12 cellular contexts compared by ENCODE assay signal in genomic region chr13:99191900-99192399, GRCh38. TPM values are rescaled to one million over a fixed set of nuclear protein-coding genes. Genes with fewer than 3 reads are reported as not detected.
DNase-seq lines count a peak whose midpoint lies in the region; ATAC-seq and TF ChIP-seq lines count a peak whose summit lies in the region.
"Had no signal": no experiment of that assay in that cellular context is flagged by ENCODE, and none has a peak within 500 bp of the region (broad histone marks: within the 10 kb centered on the region; RNA-seq: fewer than 3 reads in every experiment).

No MANE protein-coding gene starts in this region.

- DNase-seq in breast epithelium (ENCODE audit: low spot score in 2 of 2) (peak in 1 of 2 donors; percentile 60), mammary epithelial cell (no peak), iris pigment epithelial cell (ENCODE audit: low read depth) (peak; percentile 69), islet precursor cell (no peak)
- DNase-seq: BE2C, foreskin keratinocyte, Peyer's patch had no signal

- H4K20me1 ChIP-seq in mammary epithelial cell (ENCODE audit: insufficient read depth, low read length) = no peaks in the 10 kb centered on the region

- no TSS peak for BruUV-seq in mammary epithelial cell (replicated peaks; lab: Mats Ljungman, UMichigan)

- no peak overlapping the region for H3K4me2 ChIP-seq in mammary epithelial cell (ENCODE audit: insufficient read depth, low read depth, low read length)

- H3K4me3 ChIP-seq in breast epithelium = no peak overlapping the region
- no peak overlapping the region for H3K4me3 ChIP-seq in mammary epithelial cell (replicated peaks in 1 of 3; ENCODE audit: insufficient read depth in 1 of 3, low read depth in 2 of 3, low read length in 3 of 3)
- H3K4me3 ChIP-seq: Peyer's patch, skin epidermis had no signal

- ATAC-seq in SK-N-SH treated with all-trans-retinoic acid at 6 μM for 48 hours = 0 out of 3 replicates have a peak, but pooled peaks have one; percentile 30
- no peak for ATAC-seq in HG02852 (IDR thresholded peaks at IDR 0.05; ENCODE audit: unreplicated experiment)
- no peak for ATAC-seq in GM21447 (IDR thresholded peaks at IDR 0.05; ENCODE audit: unreplicated experiment)
- no peak for ATAC-seq in HG02763 (IDR thresholded peaks at IDR 0.05; ENCODE audit: unreplicated experiment)
- ATAC-seq: foreskin keratinocyte had no signal

- no peaks in the 10 kb centered on the region for H3K79me2 ChIP-seq in mammary epithelial cell (ENCODE audit: insufficient read depth, low read length)

- no peak for TF ChIP-seq POLR2A in breast epithelium (IDR thresholded peaks at IDR 0.05)

- H3K36me3 ChIP-seq in breast epithelium (no peaks in the 10 kb centered on the region), mammary epithelial cell (ENCODE audit: insufficient read depth, low read length) (no peaks in the 10 kb centered on the region)
- H3K36me3 ChIP-seq: BE2C, Peyer's patch had no signal

- 89% methylated on average over 3 of the region's 7 CpGs for WGBS in mammary epithelial cell (ENCODE audit: low coverage, missing lambda C conversion rate)

- CTCF ChIA-PET in mammary epithelial cell (lab: Charles Lee; ENCODE audit: low non-redundant PET) = no interaction called here

- no peak for TF ChIP-seq CTCF in breast epithelium (IDR thresholded peaks at IDR 0.05)
- no peak for TF ChIP-seq CTCF in mammary epithelial cell (conservative IDR thresholded peaks at IDR 0.05 in 1 of 2, IDR thresholded peaks at IDR 0.05 in 1 of 2; ENCODE audit: extremely low read depth in 1 of 2, insufficient read depth in 1 of 2, low read depth in 1 of 2, low read length in 2 of 2)

- H3K27me3 ChIP-seq in breast epithelium (no peaks in the 10 kb centered on the region), mammary epithelial cell (ENCODE audit: insufficient read depth, low read length) (no peaks in the 10 kb centered on the region)
- H3K27me3 ChIP-seq: BE2C, foreskin keratinocyte, Peyer's patch had no signal

- intact Hi-C loops in breast epithelium (cut with DNase I; ENCODE audit: low total_unique reads) = no loop called here
- intact Hi-C loops in mammary epithelial cell (cut with micrococcal nuclease) = no loop called here

- no peak overlapping the region for H3K9ac ChIP-seq in mammary epithelial cell (ENCODE audit: insufficient read depth, low read length)

- in situ Hi-C loops in mammary epithelial cell (cut with MboI; ENCODE audit: low sequenced_read_pairs in 2 of 2) = no loop called here

- H3K27ac ChIP-seq in breast epithelium (peak overlapping the region; percentile 19 to 26), mammary epithelial cell (ENCODE audit: insufficient read depth, low read depth, low read length) (no peak overlapping the region)
- H3K27ac ChIP-seq: foreskin keratinocyte had no signal

- H2AFZ ChIP-seq in mammary epithelial cell (ENCODE audit: low read depth, low read length) = no peak overlapping the region

- H3K4me1 ChIP-seq in breast epithelium (no peaks in the 10 kb centered on the region), mammary epithelial cell (ENCODE audit: insufficient read depth, low read length) (peaks cover 7% of the 10 kb centered on the region)
- H3K4me1 ChIP-seq: BE2C, foreskin keratinocyte had no signal

- dilution Hi-C loops in mammary epithelial cell (cut with HindIII; ENCODE audit: low sequenced_read_pairs) = no loop called here

- H3K9me3 ChIP-seq in breast epithelium (no peaks in the 10 kb centered on the region), mammary epithelial cell (replicated peaks; ENCODE audit: insufficient read depth, low read length) (no peaks in the 10 kb centered on the region)
- H3K9me3 ChIP-seq: BE2C, Peyer's patch had no signal

TF ChIP-seq in SK-N-SH treated with all-trans-retinoic acid at 6 μM for 48 hours, 23 proteins besides CTCF, POLR2A, EP300 and RAD21:
- TF ChIP-seq ZC3H10 (CRISPR knock-in tag; IDR thresholded peaks at IDR 0.05) (no peak), POU6F1 (CRISPR knock-in tag; IDR thresholded peaks at IDR 0.05; ENCODE audit: borderline replicate concordance, low read depth) (no peak), ARNTL (CRISPR knock-in tag; IDR thresholded peaks at IDR 0.05; ENCODE audit: borderline replicate concordance, low read depth) (no peak), ESRRG (CRISPR knock-in tag; IDR thresholded peaks at IDR 0.05) (no peak), BACH2 (CRISPR knock-in tag; IDR thresholded peaks at IDR 0.05; ENCODE audit: borderline replicate concordance) (no peak), PATZ1 (CRISPR knock-in tag; IDR thresholded peaks at IDR 0.05; ENCODE audit: borderline replicate concordance) (no peak), CREB5 (CRISPR knock-in tag; IDR thresholded peaks at IDR 0.05; ENCODE audit: low read depth) (no peak), TOX (CRISPR knock-in tag; IDR thresholded peaks at IDR 0.05; ENCODE audit: borderline replicate concordance) (no peak), ZNF565 (CRISPR knock-in tag; conservative IDR thresholded peaks at IDR 0.05; ENCODE audit: low read depth) (no peak), PPARA (CRISPR knock-in tag; IDR thresholded peaks at IDR 0.05; ENCODE audit: borderline replicate concordance) (no peak)

RNA-seq across cellular contexts. Expression of gene UBAC2, which starts 8.7 kb away (rescaled TPM):
- total RNA-seq in breast epithelium = 10 to 100 TPM; 64.6 to 72.8 (median 65.1) TPM
- 10 to 100 TPM; 48.2 to 57.7 TPM for total RNA-seq in mammary epithelial cell
- 58.2 TPM for polyA plus RNA-seq in mammary epithelial cell
- polyA minus RNA-seq in mammary epithelial cell = 47.9 TPM
